In genomic region chr12:3816266-3816665, GRCh38 we compare ENCODE assay signal across 21 cellular contexts.
"Had no signal": no experiment of that assay in that cellular context is flagged by ENCODE, and none has a peak within 500 bp of the region (broad histone marks: within the 10 kb centered on the region; RNA-seq: fewer than 3 reads in every experiment).

No MANE protein-coding gene starts in this region.

- H3K4me3 ChIP-seq: dorsolateral prefrontal cortex, lower lobe of right lung, pancreas, right atrium auricular region, smooth muscle cell, suprapubic skin, thyroid gland, vagina had no signal

- H3K4me3 Mint-ChIP-seq: immature natural killer cell; natural killer cell; stimulated activated naive CD8-positive, alpha-beta T cell treated with anti-CD3 and anti-CD28 coated beads, Interleukin-15, amount 100 ng/mL, for 72 hours had no signal

- H3K4me1 Mint-ChIP-seq: immature natural killer cell; natural killer cell; stimulated activated naive CD8-positive, alpha-beta T cell treated with anti-CD3 and anti-CD28 coated beads, Interleukin-15, amount 100 ng/mL, for 72 hours had no signal

- DNase-seq: dorsolateral prefrontal cortex; effector CD4-positive, alpha-beta T cell; hypothalamus; immature natural killer cell; left ventricle myocardium superior; lower lobe of right lung; natural killer cell; occipital lobe; pancreas; stimulated activated CD4-positive, alpha-beta T cell treated with anti-CD3 and anti-CD28 coated beads, Interleukin-12 subunit alpha, Interleukin-12 subunit beta, amount 100 ng/mL, for 4 hours; stimulated activated CD4-positive, alpha-beta T cell treated with anti-CD3 and anti-CD28 coated beads, Interleukin-1b, Interleukin-23, amount 100 ng/mL, for 48 hours; stimulated activated CD4-positive, alpha-beta T cell treated with anti-CD3 and anti-CD28 coated beads, Interleukin-4, amount 100 ng/mL, for 1 hour; stimulated activated CD8-positive, alpha-beta memory T cell treated with anti-CD3 and anti-CD28 coated beads, Interleukin-4, amount 100 ng/mL, for 48 hours; stimulated activated naive CD4-positive, alpha-beta T cell; stimulated activated naive CD8-positive, alpha-beta T cell treated with anti-CD3 and anti-CD28 coated beads, Interleukin-15, amount 100 ng/mL, for 72 hours; thyroid gland had no signal

- ATAC-seq: left ventricle myocardium superior; lower lobe of right lung; natural killer cell; pancreas; sciatic nerve; stimulated activated naive CD8-positive, alpha-beta T cell treated with anti-CD3 and anti-CD28 coated beads, Interleukin-15, amount 100 ng/mL, for 72 hours had no signal

- H3K36me3 Mint-ChIP-seq: natural killer cell had no signal

- H3K9me3 Mint-ChIP-seq: immature natural killer cell; natural killer cell; stimulated activated naive CD8-positive, alpha-beta T cell treated with anti-CD3 and anti-CD28 coated beads, Interleukin-15, amount 100 ng/mL, for 72 hours had no signal

- H3K27me3 Mint-ChIP-seq: stimulated activated naive CD8-positive, alpha-beta T cell treated with anti-CD3 and anti-CD28 coated beads, Interleukin-15, amount 100 ng/mL, for 72 hours had no signal

- H3K27ac Mint-ChIP-seq: immature natural killer cell, natural killer cell had no signal
